In genomic region chr1:226340111-226340510, GRCh38 we compare ENCODE assay signal across 3 cellular contexts.
A peak's percentile ranks its signal among the peaks of the same experiment; 100 is the strongest.
TF ChIP-seq lines count a peak whose summit lies in the region.

No MANE protein-coding gene starts in this region.

TF ChIP-seq in HEK293, 187 proteins besides CTCF, POLR2A, EP300 and RAD21:
- TF ChIP-seq SETDB1 (IDR thresholded peaks at IDR 0.05; ENCODE audit: insufficient read length, low read length): peak; percentile 24

TF ChIP-seq in K562, 482 proteins besides CTCF, POLR2A, EP300 and RAD21:
- TF ChIP-seq CEBPZ (IDR thresholded peaks at IDR 0.05; ENCODE audit: borderline replicate concordance, low read depth, low read length) (0 out of 2 replicates have a peak, but pooled peaks have one; percentile 41), ZFP36 (IDR thresholded peaks at IDR 0.05; ENCODE audit: low read depth, low read length, partially characterized antibody) (peak; percentile 25), TRIM28 (IDR thresholded peaks at IDR 0.05) (0 out of 2 replicates have a peak, but pooled peaks have one; percentile 22), ZNF431 (CRISPR knock-in tag; IDR thresholded peaks at IDR 0.05) (peak; percentile 99), TRIM24 (IDR thresholded peaks at IDR 0.05) (0 out of 4 replicates have a peak, but pooled peaks of 1 of the 2 experiments have one; percentile 18), ZNF280A (IDR thresholded peaks at IDR 0.05; ENCODE audit: low read depth, partially characterized antibody) (peak; percentile 48), CBX3 (IDR thresholded peaks at IDR 0.05; ENCODE audit: borderline replicate concordance in 1 of 2, low read length in 2 of 2) (peak in 1 of 2 experiments; percentile 43; a peak in 1 of 3 replicates)

TF ChIP-seq in HepG2, 621 proteins besides CTCF, POLR2A, EP300 and RAD21:
- TF ChIP-seq ZNF431 (CRISPR knock-in tag; IDR thresholded peaks at IDR 0.05; ENCODE audit: borderline replicate concordance, low read depth): peak; percentile 98
